Comparison of ENCODE assay signal across 22 cellular contexts in the genomic region with DNA sequence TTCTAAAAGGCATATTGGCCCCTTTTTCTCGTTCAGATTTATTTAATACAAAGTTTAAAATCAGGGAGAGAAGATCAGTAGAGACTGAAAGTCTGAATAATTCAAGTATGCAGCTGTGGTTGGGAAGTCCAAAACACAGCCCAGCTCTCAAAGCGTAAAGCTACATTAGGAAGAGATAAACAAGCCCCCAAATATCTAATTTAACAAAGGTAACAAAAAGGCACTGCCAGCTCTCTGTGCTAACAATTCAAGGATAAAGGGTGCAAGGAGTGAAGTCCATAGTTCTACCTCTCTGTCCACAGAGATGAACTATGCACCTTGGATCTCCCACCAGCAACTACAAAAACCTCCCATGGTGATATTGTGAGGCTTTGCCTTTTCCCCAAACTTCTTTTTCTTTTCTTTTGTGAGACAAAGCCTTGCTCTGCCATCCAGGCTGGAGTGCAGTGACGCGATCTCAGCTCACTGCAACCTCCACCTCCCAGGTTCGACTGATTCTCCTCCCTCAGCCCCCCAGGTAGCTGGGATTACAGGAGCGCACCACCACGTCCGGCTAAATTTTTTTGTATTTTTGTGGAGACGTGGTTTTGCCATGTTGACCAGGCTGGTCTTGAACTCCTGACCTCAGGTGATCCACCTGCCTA.
"Had no signal": no experiment of that assay in that cellular context is flagged by ENCODE, and none has a peak within 500 bp of the region (broad histone marks: within the 10 kb centered on the region; RNA-seq: fewer than 3 reads in every experiment).

No MANE protein-coding gene starts in this region.

- H3K4me3 ChIP-seq: cardiac muscle cell, spleen, testis, upper lobe of left lung had no signal

- DNase-seq: activated CD4-positive, alpha-beta memory T cell treated with anti-CD3 and anti-CD28 coated beads, Interleukin-2, amount 10 ng/mL, durations not matched to agents 7 days and 5 days; activated CD4-positive, alpha-beta T cell treated with anti-CD3 and anti-CD28 coated beads for 48 hours; activated CD4-positive, CD25-positive, alpha-beta regulatory T cell; activated CD8-positive, alpha-beta memory T cell treated with anti-CD3 and anti-CD28 coated beads, Interleukin-2, amount 10 ng/mL, durations not matched to agents 7 days and 5 days; activated naive CD4-positive, alpha-beta T cell; activated naive CD8-positive, alpha-beta T cell treated with anti-CD3 and anti-CD28 coated beads for 36 hours; amygdala; effector memory CD8-positive, alpha-beta T cell; foreskin fibroblast; hippocampal formation; left cardiac atrium; occipital lobe; retina; spleen; stimulated activated CD4-positive, alpha-beta T cell treated with anti-CD3 and anti-CD28 coated beads, Interleukin-4, amount 100 ng/mL, for 4 hours; testis; upper lobe of left lung had no signal

- H3K36me3 ChIP-seq: cardiac muscle cell, spleen, upper lobe of left lung had no signal

- H3K9me3 Mint-ChIP-seq: activated CD4-positive, alpha-beta memory T cell treated with anti-CD3 and anti-CD28 coated beads, Interleukin-2, amount 10 ng/mL, durations not matched to agents 7 days and 5 days; activated naive CD8-positive, alpha-beta T cell treated with anti-CD3 and anti-CD28 coated beads for 36 hours; effector memory CD8-positive, alpha-beta T cell; mesothelial cell of epicardium; nephron; stimulated activated memory B cell treated with anti-CD40 and anti-IgM and Interleukin-4, amounts not matched to agents 10 μg/mL and 1 μg/mL and 100 μg/mL, for 72 hours; T-helper 2 cell treated with Interferon-gamma antibody and Interleukin-4, amounts not matched to agents 5 μg/mL and 100 μg/mL, for 36 hours had no signal

- H3K4me3 Mint-ChIP-seq: activated CD4-positive, alpha-beta memory T cell treated with anti-CD3 and anti-CD28 coated beads, Interleukin-2, amount 10 ng/mL, durations not matched to agents 7 days and 5 days; activated CD8-positive, alpha-beta memory T cell treated with anti-CD3 and anti-CD28 coated beads, Interleukin-2, amount 10 ng/mL, durations not matched to agents 7 days and 5 days; activated naive CD8-positive, alpha-beta T cell treated with anti-CD3 and anti-CD28 coated beads for 36 hours; effector memory CD8-positive, alpha-beta T cell; mesothelial cell of epicardium; nephron; stimulated activated memory B cell treated with anti-CD40 and anti-IgM and Interleukin-4, amounts not matched to agents 10 μg/mL and 1 μg/mL and 100 μg/mL, for 72 hours; T-helper 2 cell treated with Interferon-gamma antibody and Interleukin-4, amounts not matched to agents 5 μg/mL and 100 μg/mL, for 36 hours had no signal

- H3K27ac ChIP-seq: cardiac muscle cell, spleen, testis, upper lobe of left lung had no signal

- H3K9me3 ChIP-seq: spleen, testis, upper lobe of left lung had no signal

- ATAC-seq: activated CD8-positive, alpha-beta memory T cell treated with anti-CD3 and anti-CD28 coated beads, Interleukin-2, amount 10 ng/mL, durations not matched to agents 7 days and 5 days; effector memory CD8-positive, alpha-beta T cell; left cardiac atrium had no signal

- H3K4me1 Mint-ChIP-seq: activated CD4-positive, alpha-beta memory T cell treated with anti-CD3 and anti-CD28 coated beads, Interleukin-2, amount 10 ng/mL, durations not matched to agents 7 days and 5 days; activated CD8-positive, alpha-beta memory T cell treated with anti-CD3 and anti-CD28 coated beads, Interleukin-2, amount 10 ng/mL, durations not matched to agents 7 days and 5 days; activated naive CD8-positive, alpha-beta T cell treated with anti-CD3 and anti-CD28 coated beads for 36 hours; stimulated activated memory B cell treated with anti-CD40 and anti-IgM and Interleukin-4, amounts not matched to agents 10 μg/mL and 1 μg/mL and 100 μg/mL, for 72 hours had no signal

- H3K27me3 ChIP-seq: cardiac muscle cell, spleen, testis, upper lobe of left lung had no signal

- H3K27ac Mint-ChIP-seq: activated CD4-positive, alpha-beta memory T cell treated with anti-CD3 and anti-CD28 coated beads, Interleukin-2, amount 10 ng/mL, durations not matched to agents 7 days and 5 days; activated CD8-positive, alpha-beta memory T cell treated with anti-CD3 and anti-CD28 coated beads, Interleukin-2, amount 10 ng/mL, durations not matched to agents 7 days and 5 days; activated naive CD8-positive, alpha-beta T cell treated with anti-CD3 and anti-CD28 coated beads for 36 hours; effector memory CD8-positive, alpha-beta T cell; mesothelial cell of epicardium; stimulated activated memory B cell treated with anti-CD40 and anti-IgM and Interleukin-4, amounts not matched to agents 10 μg/mL and 1 μg/mL and 100 μg/mL, for 72 hours; T-helper 2 cell treated with Interferon-gamma antibody and Interleukin-4, amounts not matched to agents 5 μg/mL and 100 μg/mL, for 36 hours had no signal

- H3K27me3 Mint-ChIP-seq: activated CD4-positive, alpha-beta memory T cell treated with anti-CD3 and anti-CD28 coated beads, Interleukin-2, amount 10 ng/mL, durations not matched to agents 7 days and 5 days; activated CD8-positive, alpha-beta memory T cell treated with anti-CD3 and anti-CD28 coated beads, Interleukin-2, amount 10 ng/mL, durations not matched to agents 7 days and 5 days; activated naive CD8-positive, alpha-beta T cell treated with anti-CD3 and anti-CD28 coated beads for 36 hours had no signal

- H3K36me3 Mint-ChIP-seq: activated CD8-positive, alpha-beta memory T cell treated with anti-CD3 and anti-CD28 coated beads, Interleukin-2, amount 10 ng/mL, durations not matched to agents 7 days and 5 days; activated naive CD8-positive, alpha-beta T cell treated with anti-CD3 and anti-CD28 coated beads for 36 hours; mesothelial cell of epicardium; stimulated activated memory B cell treated with anti-CD40 and anti-IgM and Interleukin-4, amounts not matched to agents 10 μg/mL and 1 μg/mL and 100 μg/mL, for 72 hours had no signal

- H3K4me1 ChIP-seq: spleen had no signal
